ENCODE assay signal across 12 cellular contexts in the genomic region with DNA sequence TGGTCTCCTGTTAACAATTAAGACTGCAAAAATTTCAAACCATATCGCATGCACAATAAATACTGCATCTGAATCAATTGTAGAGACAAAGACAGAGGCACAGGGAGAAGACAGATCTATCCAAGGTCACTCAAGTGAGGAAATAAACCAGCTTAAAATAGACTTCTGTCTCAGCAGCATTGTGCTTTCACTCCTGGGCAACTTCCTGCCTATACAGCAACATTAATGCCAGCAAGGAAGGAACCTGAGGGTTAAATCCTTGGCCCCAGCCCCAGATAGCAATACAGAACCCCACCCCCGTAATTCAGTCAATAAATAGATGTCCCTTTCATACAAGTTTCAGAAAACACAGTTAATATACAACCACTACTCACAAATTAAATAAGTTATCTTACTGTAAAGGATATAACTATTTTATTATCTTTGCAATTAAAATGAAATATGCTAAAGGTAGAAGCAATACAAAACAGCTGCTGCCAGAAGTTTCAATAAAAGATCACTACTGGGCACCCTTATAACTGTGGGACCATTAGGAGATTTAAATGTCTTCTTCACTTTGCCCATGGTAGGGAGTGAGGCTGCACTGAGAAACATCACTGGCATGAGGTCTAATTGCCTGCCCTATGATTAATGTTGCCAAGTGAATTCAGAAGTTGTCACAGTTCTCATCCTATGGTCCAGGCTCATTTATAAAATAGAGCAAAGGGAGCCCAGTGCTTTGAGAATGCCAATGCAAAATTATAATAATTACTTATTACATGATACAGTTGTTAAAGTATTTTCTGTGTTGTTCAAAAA. TPM values are rescaled to one million over a fixed set of nuclear protein-coding genes. Genes with fewer than 3 reads are reported as not detected.
DNase-seq lines count a peak whose midpoint lies in the region; ATAC-seq lines count a peak whose summit lies in the region.
"Had no signal": no experiment of that assay in that cellular context is flagged by ENCODE, and none has a peak within 500 bp of the region (broad histone marks: within the 10 kb centered on the region; RNA-seq: fewer than 3 reads in every experiment).

No MANE protein-coding gene starts in this region.

- peak; percentile 40 for ATAC-seq in GM21723 (IDR thresholded peaks at IDR 0.05; ENCODE audit: unreplicated experiment)

- DNase-seq in ELR (ENCODE audit: low read depth) (peak; percentile 28), MV-4-11 (lab: John Stamatoyannopoulos, UW) (peak; percentile 44), lung microvascular endothelial cell (ENCODE audit: low read depth in 2 of 2) (peak; percentile 27 to 74), COR-L47 (lab: John Stamatoyannopoulos, UW) (no peak), T1000 (lab: John Stamatoyannopoulos, UW) (no peak), iPS-NIHi11 (ENCODE audit: low spot score) (no peak)
- no peak for DNase-seq in activated effector memory CD4-positive, alpha-beta T cell treated with Interleukin-2 at 50 U/mL for 16 hours
- DNase-seq: activated CD4-positive, alpha-beta memory T cell treated with anti-CD3 and anti-CD28 coated beads, Interleukin-2, amount 10 ng/mL, durations not matched to agents 7 days and 5 days; H9; NCI-H2081 treated with DMSO at 0.1 percent for 48 hours; SJCRH30 had no signal

RNA-seq across cellular contexts. Expression of a gene that starts 49.4 kb away (rescaled TPM):
- total RNA-seq in lung microvascular endothelial cell = 585 and 1,079 TPM in 2 replicates

Comparison
In these comparisons a context has a peak if more than half of its experiments do, and no peak if none do; other contexts are left out.
1. DNase-seq: peak in ELR (single experiment), MV-4-11 (single experiment) and lung microvascular endothelial cell (2 of 2); none in COR-L47 (single experiment), activated effector memory CD4-positive, alpha-beta T cell treated with Interleukin-2 at 50 U/mL for 16 hours (single experiment), T1000 (single experiment) and iPS-NIHi11 (single experiment).